ENCODE assay signal across 1 cellular context in the genomic region with DNA sequence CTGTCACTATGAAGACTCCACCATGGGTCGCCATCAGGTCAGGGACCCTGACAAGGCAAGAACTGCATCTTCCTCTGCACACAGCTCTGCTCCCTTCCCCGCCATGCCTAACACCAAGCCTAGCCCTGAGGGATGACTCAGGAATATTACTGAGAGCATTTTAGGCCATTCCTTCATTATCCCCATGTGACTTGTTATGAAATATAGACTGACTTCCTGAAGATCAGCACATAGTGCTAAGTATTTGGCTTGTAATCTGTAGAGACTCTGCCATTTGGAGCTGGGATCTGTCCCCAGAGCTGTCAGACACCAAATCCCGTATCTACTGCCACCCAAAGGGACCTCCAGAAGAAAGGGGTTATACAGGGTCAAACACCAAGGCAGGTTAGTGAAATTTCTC. TPM values are rescaled to one million over a fixed set of nuclear protein-coding genes. Genes with fewer than 3 reads are reported as not detected.
"Had no signal": no experiment of that assay in that cellular context is flagged by ENCODE, and none has a peak within 500 bp of the region (broad histone marks: within the 10 kb centered on the region; RNA-seq: fewer than 3 reads in every experiment).

No MANE protein-coding gene starts in this region.

RNA-seq across cellular contexts. Expression of a gene that starts 19.4 kb away (rescaled TPM):
- total RNA-seq: ascending aorta had no signal

RNA-seq across cellular contexts. Expression of a gene that starts 47.2 kb away (rescaled TPM):
- total RNA-seq: ascending aorta had no signal
